ENCODE assay signal across 1 cellular context in the genomic region with DNA sequence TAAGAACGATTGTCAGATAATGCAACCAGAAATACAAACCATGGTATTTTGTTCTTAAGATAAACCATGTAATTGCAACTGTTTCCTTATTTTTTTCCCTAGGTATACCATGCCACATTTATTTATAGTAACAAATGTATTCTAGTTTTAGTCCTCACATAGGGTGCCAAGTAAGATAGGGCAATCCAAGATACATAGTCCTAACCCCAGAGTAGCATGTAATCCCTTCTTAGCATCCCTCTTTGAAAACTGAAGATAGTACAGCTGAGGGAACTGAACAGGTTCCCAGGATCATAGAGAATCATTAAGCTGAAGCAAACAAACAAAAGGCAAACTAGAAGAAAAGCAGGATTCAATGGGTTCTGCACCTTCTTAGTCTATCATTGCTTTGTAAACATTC.
TF ChIP-seq lines count a peak whose summit lies in the region.

No MANE protein-coding gene starts in this region.

TF ChIP-seq in K562, 482 proteins besides CTCF, POLR2A, EP300 and RAD21:
- TF ChIP-seq SUPT5H (IDR thresholded peaks at IDR 0.05) (0 out of 2 replicates have a peak, but pooled peaks have one; percentile 11), ADNP (tag; IDR thresholded peaks at IDR 0.05) (no peak), DNMT1 (IDR thresholded peaks at IDR 0.05) (no peak)
